In the genomic region with DNA sequence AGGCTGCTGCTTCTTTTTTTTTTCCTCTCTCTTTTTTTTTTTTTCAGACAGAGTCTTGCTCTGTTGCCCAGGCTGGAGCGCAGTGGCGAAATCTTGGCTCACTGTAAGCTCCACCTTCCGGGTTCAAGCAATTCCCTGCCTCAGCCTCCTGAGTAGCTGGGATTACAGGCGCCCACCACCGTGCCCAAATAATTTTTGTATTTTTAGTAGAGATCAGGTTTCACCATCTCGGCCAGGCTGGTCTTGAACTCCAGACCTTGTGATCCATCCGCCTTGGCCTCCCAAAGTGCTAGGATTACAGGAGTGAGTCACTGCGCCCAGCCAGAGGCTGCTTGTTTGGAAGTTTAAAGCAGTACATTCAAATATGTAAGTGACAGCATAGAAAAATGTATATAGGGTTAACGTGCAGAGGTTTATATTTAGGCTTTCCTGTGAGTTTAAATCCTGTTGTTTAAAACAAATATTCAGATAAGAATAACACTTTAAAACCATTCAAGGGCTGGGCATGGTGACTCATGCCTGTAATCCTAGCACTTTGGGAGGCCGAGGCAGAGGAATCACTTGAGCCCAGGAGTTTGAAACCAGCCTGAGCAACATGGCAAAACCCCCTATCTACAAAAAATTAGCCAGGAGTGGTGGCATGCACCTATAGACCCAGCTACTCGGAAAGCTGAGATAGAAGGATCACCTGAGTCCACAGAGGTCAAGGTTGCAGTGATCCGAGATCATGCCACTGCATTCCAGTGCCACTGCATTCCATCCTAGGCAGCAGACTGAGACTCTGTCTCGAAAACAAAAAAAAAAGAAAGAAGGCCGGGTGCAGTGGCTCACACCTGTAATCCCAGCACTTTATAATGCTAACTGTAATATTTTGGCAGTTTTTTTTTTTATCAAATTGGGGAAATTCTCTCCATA, we compare ENCODE assay signal across 8 cellular contexts. TPM values are rescaled to one million over a fixed set of nuclear protein-coding genes. Genes with fewer than 3 reads are reported as not detected.
DNase-seq lines count a peak whose midpoint lies in the region; ATAC-seq, FAIRE-seq and TF ChIP-seq lines count a peak whose summit lies in the region.
"Not testable (repeated sequence)": the region's sequence is repeated elsewhere in the genome, so short reads cannot be mapped to it uniquely, and the experiment has no call there.

No MANE protein-coding gene starts in this region.

- POLR2A ChIA-PET in RWPE1 (lab: Yijun Ruan, JAX; ENCODE audit: low non-redundant PET); endothelial cell of umbilical vein (lab: Charles Lee): not testable (repeated sequence)

- TF ChIP-seq POLR2A in endothelial cell of umbilical vein (IDR thresholded peaks at IDR 0.05; ENCODE audit: low read depth, low read length), result not testable (repeated sequence)

- H4K8ac ChIP-seq in mesenchymal stem cell (ENCODE audit: low read length), result peak overlapping the region; percentile 54

- peak; percentile 98 for FAIRE-seq in G401.6 (lab: Jason Lieb, UNC)
- FAIRE-seq in endothelial cell of umbilical vein (lab: Jason Lieb, UNC), result peak; percentile 38

- H3K14ac ChIP-seq in mesenchymal stem cell (ENCODE audit: low read length in 2 of 2), result peak overlapping the region in 1 of 2 experiments; percentile 41

- peak overlapping the region; percentile 93 for H4K91ac ChIP-seq in mesenchymal stem cell (ENCODE audit: low read length)

- not testable (repeated sequence) for BruUV-seq in endothelial cell of umbilical vein (replicated peaks; lab: Mats Ljungman, UMichigan)

- H2BK5ac ChIP-seq in mesenchymal stem cell (ENCODE audit: low read depth, low read length, poor library complexity, severe bottlenecking), result not testable (repeated sequence)

- WGBS in mesenchymal stem cell, result 9% methylated on average over 8 of the region's 14 CpGs

- intact Hi-C loops in endothelial cell of umbilical vein (cut with micrococcal nuclease), result not testable (repeated sequence)

- peak overlapping the region; percentile 92 for H2BK120ac ChIP-seq in mesenchymal stem cell (ENCODE audit: low read depth, low read length)

- H3K79me2 ChIP-seq in endothelial cell of umbilical vein (ENCODE audit: control insufficient read depth, insufficient read depth, low read length), result not testable (repeated sequence)

- not testable (repeated sequence) for H3K23ac ChIP-seq in mesenchymal stem cell (ENCODE audit: low read length in 2 of 2)

- not testable (repeated sequence) for H4K20me1 ChIP-seq in endothelial cell of umbilical vein (replicated peaks; ENCODE audit: control insufficient read depth, extremely low read depth, insufficient read depth, low read length)

- H2AFZ ChIP-seq in endothelial cell of umbilical vein (ENCODE audit: low read depth, low read length); mesenchymal stem cell (ENCODE audit: low read depth, low read length): not testable (repeated sequence)

- not testable (repeated sequence) for H3K79me1 ChIP-seq in mesenchymal stem cell (replicated peaks; ENCODE audit: low read length, poor library complexity, severe bottlenecking)

- not testable (repeated sequence) for H2BK15ac ChIP-seq in mesenchymal stem cell (ENCODE audit: low read depth, poor library complexity, severe bottlenecking)

- not testable (repeated sequence) for H3K9me3 ChIP-seq in endothelial cell of umbilical vein (replicated peaks; ENCODE audit: control insufficient read depth, insufficient read depth, low read length); mesenchymal stem cell (ENCODE audit: control insufficient read depth, low read length)

- TF ChIP-seq CTCF in RWPE1 (conservative IDR thresholded peaks at IDR 0.05; ENCODE audit: low read depth); endothelial cell of umbilical vein (IDR thresholded peaks at IDR 0.05; ENCODE audit: extremely low read depth in 1 of 2, insufficient read depth in 1 of 2, low read depth in 1 of 2, low read length in 2 of 2); foreskin keratinocyte (conservative IDR thresholded peaks at IDR 0.05): not testable (repeated sequence)

- peak overlapping the region in 1 of 2 experiments; percentile 92 for H2BK12ac ChIP-seq in mesenchymal stem cell (ENCODE audit: low read length in 2 of 2)

- dilution Hi-C loops in endothelial cell of umbilical vein (cut with MboI; ENCODE audit: extremely low pct_ligation_motif_present, low sequenced_read_pairs), result not testable (repeated sequence)

- H3K4me1 ChIP-seq in endothelial cell of umbilical vein (ENCODE audit: control insufficient read depth, extremely low read depth, insufficient read depth, low read length) (peaks cover 23% of the 10 kb centered on the region), foreskin keratinocyte (peaks cover 31% of the 10 kb centered on the region), mesenchymal stem cell (ENCODE audit: control insufficient read depth, insufficient read depth, low read depth, low read length) (peaks cover 12% of the 10 kb centered on the region)

- peak overlapping the region; percentile 86 for H2AK5ac ChIP-seq in mesenchymal stem cell (ENCODE audit: low read length, severe bottlenecking)

- H3K27ac ChIP-seq in RWPE1 (peak overlapping the region; percentile 64), endothelial cell of umbilical vein (ENCODE audit: insufficient read depth, low read depth, low read length) (peak overlapping the region; percentile 44), mesenchymal stem cell (ENCODE audit: low read length, poor library complexity, severe bottlenecking) (peak overlapping the region; percentile 78)
- not testable (repeated sequence) for H3K27ac ChIP-seq in foreskin keratinocyte

- peak; percentile 82 for DNase-seq in A172 (ENCODE audit: low spot score)
- peak; percentile 76 for DNase-seq in LHCN-M2 (ENCODE audit: low read depth)
- not testable (repeated sequence) for DNase-seq in RWPE1 (ENCODE audit: low spot score)
- DNase-seq in amniotic epithelial cell (ENCODE audit: low read depth), result peak; percentile 77
- peak; percentile 71 for DNase-seq in endothelial cell of umbilical vein (ENCODE audit: low read depth, low spot score)
- peak in 1 of 2 donors; percentile 76 for DNase-seq in foreskin keratinocyte
- peak; percentile 93 for DNase-seq in mesenchymal stem cell

- not testable (repeated sequence) for H3K9me1 ChIP-seq in endothelial cell of umbilical vein (replicated peaks; ENCODE audit: control insufficient read depth, extremely low read depth, insufficient read depth, low read length)

- H3K27me3 ChIP-seq in endothelial cell of umbilical vein (ENCODE audit: control insufficient read depth in 2 of 2, insufficient read depth in 2 of 2, low read length in 2 of 2); foreskin keratinocyte; mesenchymal stem cell (ENCODE audit: control insufficient read depth in 1 of 2, insufficient read depth in 1 of 2, low read length in 2 of 2): not testable (repeated sequence)

- CTCF ChIA-PET in RWPE1 (lab: Yijun Ruan, JAX), result interaction anchor here (0.5 to 0.7 kb wide), 4 partner anchors 8 to 171 kb away, joined by 3 to 4 read pairs (median 4); partner anchors contain the start of gene POLG2
- CTCF ChIA-PET in endothelial cell of umbilical vein (lab: Charles Lee), result interaction anchor here (0.7 kb wide), 1 partner anchor 12 kb away, joined by 3 read pairs; no protein-coding TSS in a partner anchor

- H3K4ac ChIP-seq in mesenchymal stem cell (ENCODE audit: low read depth in 1 of 2, low read length in 2 of 2), result peak overlapping the region in 1 of 2 experiments; percentile 82

- not testable (repeated sequence) for H3K9ac ChIP-seq in endothelial cell of umbilical vein (replicated peaks; ENCODE audit: extremely low read depth, insufficient read depth, low read length); mesenchymal stem cell (ENCODE audit: low read length)

- ATAC-seq in foreskin keratinocyte, result peak; percentile 42

- H3K18ac ChIP-seq in mesenchymal stem cell (ENCODE audit: low read depth in 1 of 2, low read length in 2 of 2), result peak overlapping the region; percentile 75 to 82

- not testable (repeated sequence) for H3K36me3 ChIP-seq in endothelial cell of umbilical vein (ENCODE audit: control insufficient read depth in 2 of 2, extremely low read depth in 1 of 2, insufficient read depth in 2 of 2, low read length in 2 of 2); mesenchymal stem cell (ENCODE audit: control insufficient read depth in 1 of 2, insufficient read depth in 2 of 2, low read depth in 1 of 2, low read length in 2 of 2)

- not testable (repeated sequence) for H3K4me2 ChIP-seq in endothelial cell of umbilical vein (ENCODE audit: insufficient read depth, low read length); mesenchymal stem cell (ENCODE audit: low read length, poor library complexity, severe bottlenecking)

- not testable (repeated sequence) for H3K4me3 ChIP-seq in endothelial cell of umbilical vein (replicated peaks in 1 of 3; ENCODE audit: insufficient read depth in 1 of 3, low read depth in 1 of 3, low read length in 3 of 3); mesenchymal stem cell (ENCODE audit: insufficient read depth in 1 of 2, low read depth in 1 of 2, low read length in 2 of 2)

TF ChIP-seq in endothelial cell of umbilical vein, 7 proteins besides CTCF, POLR2A, EP300 and RAD21:
- TF ChIP-seq FOS (IDR thresholded peaks at IDR 0.05; ENCODE audit: borderline replicate concordance, insufficient read depth, low read length), result peak; percentile 79

RNA-seq across cellular contexts. Expression of gene SMURF2, which starts 6.0 kb away (rescaled TPM):
- 45.6 and 50.8 TPM in 2 replicates for total RNA-seq in A172 (2014; rRNA removed; shearing (Covaris generic))
- total RNA-seq in LHCN-M2 (2014; rRNA removed) (70.0 and 79.4 TPM in 2 replicates), endothelial cell of umbilical vein (105 and 108 TPM in 2 replicates), foreskin keratinocyte (193 and 210 TPM in 2 replicates)
- 48.3 TPM for polyA plus RNA-seq in LHCN-M2 (2012)
- polyA plus RNA-seq in endothelial cell of umbilical vein (23.8 and 32.9 TPM in 2 replicates), foreskin keratinocyte (42.4 and 53.5 TPM in 2 replicates)
- 39.6 and 40.3 TPM in 2 replicates for polyA plus RNA-seq in endothelial cell of umbilical vein (2011; cell fraction: cytosol; rRNA removed)
- polyA plus RNA-seq in endothelial cell of umbilical vein (2011; cell fraction: nucleus; rRNA removed), result 103 and 124 TPM in 2 replicates
- polyA plus RNA-seq in endothelial cell of umbilical vein (2012), result 124 and 143 TPM in 2 replicates
- 143 and 160 TPM in 2 replicates for polyA minus RNA-seq in endothelial cell of umbilical vein
- 9.0 TPM for polyA minus RNA-seq in endothelial cell of umbilical vein (2011; cell fraction: cytosol; rRNA and poly(A)+ RNA removed)
- polyA minus RNA-seq in endothelial cell of umbilical vein (2011; cell fraction: nucleus; rRNA and poly(A)+ RNA removed), result 144 and 211 TPM in 2 replicates
- polyA plus RNA-seq in mesenchymal stem cell (2013, experiment 1 of 2), result 127 TPM
- 126 TPM for polyA plus RNA-seq in mesenchymal stem cell (2013, experiment 2 of 2)
